In genomic region chr5:102545175-102545574, GRCh38 we compare ENCODE assay signal across 9 cellular contexts. TPM values are rescaled to one million over a fixed set of nuclear protein-coding genes. Genes with fewer than 3 reads are reported as not detected.
DNase-seq lines count a peak whose midpoint lies in the region; ATAC-seq and TF ChIP-seq lines count a peak whose summit lies in the region.
"Had no signal": no experiment of that assay in that cellular context is flagged by ENCODE, and none has a peak within 500 bp of the region (broad histone marks: within the 10 kb centered on the region; RNA-seq: fewer than 3 reads in every experiment).

No MANE protein-coding gene starts in this region.

- no peaks in the 10 kb centered on the region for H3K4me1 Mint-ChIP-seq in CD8-positive, alpha-beta memory T cell
- H3K4me1 Mint-ChIP-seq: brain had no signal

- H3K27ac Mint-ChIP-seq in CD8-positive, alpha-beta memory T cell: no peak overlapping the region
- H3K27ac Mint-ChIP-seq: brain had no signal

- CTCF ChIA-PET in CD8-positive, alpha-beta memory T cell (lab: Charles Lee): no interaction called here

- H3K4me1 ChIP-seq in DND-41 (ENCODE audit: insufficient read depth, low read length) (no peaks in the 10 kb centered on the region), KMS-11 (ENCODE audit: low read depth, poor library complexity, severe bottlenecking) (no peaks in the 10 kb centered on the region)
- H3K4me1 ChIP-seq in CD8-positive, alpha-beta memory T cell (ENCODE audit: insufficient read depth, low read length): no peaks in the 10 kb centered on the region

- no peak overlapping the region for H3K27ac ChIP-seq in DND-41 (ENCODE audit: low read length)
- H3K27ac ChIP-seq in KMS-11: no peak overlapping the region
- H3K27ac ChIP-seq in CD8-positive, alpha-beta memory T cell (ENCODE audit: low read depth, low read length): no peak overlapping the region

- ATAC-seq in DND-41 (ENCODE audit: insufficient read depth, low read depth) (peak; percentile 66), GM21423 (IDR thresholded peaks at IDR 0.05; ENCODE audit: unreplicated experiment) (peak; percentile 86)

- POLR2A ChIA-PET in CD8-positive, alpha-beta memory T cell (lab: Charles Lee): no interaction called here

- H2AFZ ChIP-seq in DND-41 (ENCODE audit: low read depth, low read length) (no peak overlapping the region), KMS-11 (ENCODE audit: low read depth) (no peak overlapping the region)

- peaks cover 1 to 14% of the 10 kb centered on the region in 2 donors for H3K27me3 Mint-ChIP-seq in CD8-positive, alpha-beta memory T cell

- TF ChIP-seq CTCF in DND-41 (IDR thresholded peaks at IDR 0.05; ENCODE audit: borderline replicate concordance, extremely low read depth, low read length, poor library complexity, severe bottlenecking): peak; percentile 45
- TF ChIP-seq CTCF in KMS-11 (conservative IDR thresholded peaks at IDR 0.05; ENCODE audit: low read depth, low read length): peak; percentile 31; the same call in 1 of the 2 replicates
- peak; percentile 85 for TF ChIP-seq CTCF in epithelial cell of proximal tubule (conservative IDR thresholded peaks at IDR 0.05; ENCODE audit: low read depth, low read length)

- H4K20me1 ChIP-seq in DND-41 (ENCODE audit: insufficient read depth, low read length) (no peaks in the 10 kb centered on the region), KMS-11 (ENCODE audit: insufficient read depth) (no peaks in the 10 kb centered on the region)

- no peak overlapping the region for H3K4me3 Mint-ChIP-seq in CD8-positive, alpha-beta memory T cell
- H3K4me3 Mint-ChIP-seq: brain had no signal

- H3K9me3 Mint-ChIP-seq in CD8-positive, alpha-beta memory T cell: peaks cover 0 to 2% (median 1%) of the 10 kb centered on the region in 5 donors

- H3K4me3 ChIP-seq in DND-41 (ENCODE audit: low read depth in 1 of 2, low read length in 2 of 2): no peak overlapping the region
- no peak overlapping the region for H3K4me3 ChIP-seq in KMS-11 (IDR thresholded peaks at IDR 0.05; ENCODE audit: insufficient read depth, low read depth, low read length)
- no peak overlapping the region for H3K4me3 ChIP-seq in epithelial cell of proximal tubule (ENCODE audit: low read depth, low read length)
- H3K4me3 ChIP-seq in CD8-positive, alpha-beta memory T cell (ENCODE audit: low read length): no peak overlapping the region

- H3K4me2 ChIP-seq in DND-41 (ENCODE audit: insufficient read depth, low read length): no peak overlapping the region
- H3K4me2 ChIP-seq in KMS-11: no peak overlapping the region

- DNase-seq in DND-41: peak; percentile 5
- no peak for DNase-seq in epithelial cell of proximal tubule (ENCODE audit: low read depth)
- DNase-seq in effector CD8-positive, alpha-beta T cell (lab: John Stamatoyannopoulos, UW): no peak
- no peak for DNase-seq in Ammon's horn (ENCODE audit: low spot score)
- no peak for DNase-seq in CD8-positive, alpha-beta memory T cell
- DNase-seq in NCI-H1105 treated with DMSO at 0.1 percent for 48 hours (lab: John Stamatoyannopoulos, UW): no peak

- H3K9me3 ChIP-seq in DND-41 (ENCODE audit: insufficient read depth, low read length, severe bottlenecking): no peaks in the 10 kb centered on the region
- no peaks in the 10 kb centered on the region for H3K9me3 ChIP-seq in CD8-positive, alpha-beta memory T cell (ENCODE audit: low read length)

- H3K36me3 ChIP-seq in DND-41 (ENCODE audit: insufficient read depth, low read length) (no peaks in the 10 kb centered on the region), KMS-11 (ENCODE audit: insufficient read depth) (no peaks in the 10 kb centered on the region)
- no peaks in the 10 kb centered on the region for H3K36me3 ChIP-seq in CD8-positive, alpha-beta memory T cell (ENCODE audit: insufficient read depth, low read length)

- no peak overlapping the region for H3K9ac ChIP-seq in DND-41 (ENCODE audit: low read depth, low read length)
- H3K9ac ChIP-seq in KMS-11: no peak overlapping the region

- H3K79me2 ChIP-seq in DND-41 (ENCODE audit: insufficient read depth, low read length): no peaks in the 10 kb centered on the region
- H3K79me2 ChIP-seq in KMS-11 (ENCODE audit: insufficient read depth, low read depth): no peaks in the 10 kb centered on the region

- H3K36me3 Mint-ChIP-seq in CD8-positive, alpha-beta memory T cell: no peaks in the 10 kb centered on the region
- H3K36me3 Mint-ChIP-seq: brain had no signal

- H3K27me3 ChIP-seq in DND-41 (ENCODE audit: insufficient read depth, low read length, poor library complexity): no peaks in the 10 kb centered on the region
- H3K27me3 ChIP-seq in KMS-11 (ENCODE audit: insufficient read depth, low read depth): no peaks in the 10 kb centered on the region
- peaks cover 4% of the 10 kb centered on the region for H3K27me3 ChIP-seq in CD8-positive, alpha-beta memory T cell (ENCODE audit: insufficient read depth, low read length, poor library complexity, severe bottlenecking)

RNA-seq across cellular contexts. Expression of gene SLCO6A1, which starts 46.4 kb away (rescaled TPM):
- total RNA-seq in epithelial cell of proximal tubule: not detected in 2 replicates
- not detected for total RNA-seq in CD8-positive, alpha-beta memory T cell
- not detected for polyA plus RNA-seq in CD8-positive, alpha-beta memory T cell

Comparison
In these comparisons a context has a peak if more than half of its experiments do, and no peak if none do; other contexts are left out.
1. CTCF ChIP-seq: peak in every context shown above with its lines; median percentile 85 in epithelial cell of proximal tubule; 45 in DND-41; 31 in KMS-11.